8 cellular contexts compared by ENCODE assay signal in the genomic region with DNA sequence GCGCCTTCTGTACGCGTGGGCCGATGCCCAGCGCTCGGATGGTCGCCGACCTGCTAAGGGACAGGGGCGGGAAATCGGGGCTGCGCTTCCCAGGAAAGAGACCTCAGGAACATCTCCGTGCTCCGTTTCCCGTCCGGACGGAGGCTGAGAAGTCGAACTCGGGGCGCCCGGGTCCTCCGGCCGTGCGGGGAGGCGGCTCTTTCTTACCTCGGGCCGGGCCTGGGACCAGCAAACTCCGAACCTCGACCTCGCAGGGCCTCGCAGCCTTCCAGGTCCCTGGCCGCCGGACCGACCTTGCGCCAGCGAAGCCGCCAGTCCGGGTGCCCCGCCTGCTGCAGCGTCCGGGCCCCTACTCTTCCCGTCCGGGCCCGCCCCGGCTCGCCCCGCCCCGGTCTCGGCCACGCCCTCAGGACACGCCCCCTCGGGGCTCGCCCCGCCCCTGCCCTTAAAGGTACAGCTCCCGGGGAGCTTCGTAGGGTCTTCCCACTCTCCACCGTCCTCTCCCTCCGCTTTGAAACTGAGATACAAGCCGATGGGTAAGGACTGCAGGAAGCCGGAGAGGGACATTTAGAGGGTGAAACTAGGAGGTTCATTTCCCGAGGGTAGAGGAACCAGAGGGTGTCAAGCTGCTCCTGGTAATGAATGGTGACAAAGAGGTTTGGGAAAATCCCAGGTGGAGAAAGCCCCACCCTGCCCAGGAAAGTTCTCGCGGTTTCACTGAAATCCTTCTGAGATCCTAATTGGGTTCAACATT. TPM values are rescaled to one million over a fixed set of nuclear protein-coding genes. Genes with fewer than 3 reads are reported as not detected.
DNase-seq lines count a peak whose midpoint lies in the region; ATAC-seq and TF ChIP-seq lines count a peak whose summit lies in the region.

SLC8B1 (minus strand) TSS at position 324 of the 754 bp plus-strand sequence. CDS start 2,231 bp downstream, outside the sequence.

- H3K9me3 ChIP-seq in CD4-positive, CD25-positive, alpha-beta regulatory T cell (ENCODE audit: control insufficient read depth in 2 of 2, low read length in 2 of 2) = no peaks in the 10 kb centered on the region
- no peaks in the 10 kb centered on the region for H3K9me3 ChIP-seq in NT2/D1 (ENCODE audit: insufficient read depth, low read length)

- no peak for TF ChIP-seq CTCF in mesothelial cell of epicardium (IDR thresholded peaks at IDR 0.05; ENCODE audit: unreplicated experiment)

- H3K27me3 ChIP-seq in CD4-positive, CD25-positive, alpha-beta regulatory T cell (ENCODE audit: control insufficient read depth, insufficient read depth, low read length) = no peaks in the 10 kb centered on the region
- peaks cover 12% of the 10 kb centered on the region for H3K27me3 ChIP-seq in NT2/D1 (ENCODE audit: insufficient read depth, insufficient read length)

- H3K9me3 Mint-ChIP-seq in CD4-positive, CD25-positive, alpha-beta regulatory T cell = no peaks in the 10 kb centered on the region
- no peaks in the 10 kb centered on the region for H3K9me3 Mint-ChIP-seq in mesothelial cell of epicardium

- in situ Hi-C loops in endometrial microvascular endothelial cells (cut with HindIII; ENCODE audit: inconsistent ontology term, low pct_unique_long_range_greater_than_20kb, low sequenced_read_pairs) = no loop called here

- H3K4me3 ChIP-seq in CD4-positive, CD25-positive, alpha-beta regulatory T cell (ENCODE audit: low read depth, low read length) = peak within 1 kb of the TSS; percentile 93
- peak within 1 kb of the TSS; percentile 67 for H3K4me3 ChIP-seq in NT2/D1 (ENCODE audit: insufficient read length, low read depth)

- H3K27ac ChIP-seq in CD4-positive, CD25-positive, alpha-beta regulatory T cell (ENCODE audit: insufficient read depth, low read length, poor library complexity, severe bottlenecking) = peak within 1 kb of the TSS; percentile 60

- peaks cover 22% of the 10 kb centered on the region for H3K36me3 ChIP-seq in CD4-positive, CD25-positive, alpha-beta regulatory T cell (ENCODE audit: control insufficient read depth, insufficient read depth, low read length)
- peaks cover 25% of the 10 kb centered on the region for H3K36me3 ChIP-seq in NT2/D1 (ENCODE audit: insufficient read depth, insufficient read length, low read length)

- H3K9ac ChIP-seq in NT2/D1 (ENCODE audit: insufficient read length, low read depth) = peak within 1 kb of the TSS; percentile 85

- no peaks in the 10 kb centered on the region for H3K27me3 Mint-ChIP-seq in CD4-positive, CD25-positive, alpha-beta regulatory T cell
- peaks cover 4% of the 10 kb centered on the region for H3K27me3 Mint-ChIP-seq in mesothelial cell of epicardium (ENCODE audit: low read depth)

- peak within 1 kb of the TSS; percentile 95 to 100 (median 98) for H3K4me3 Mint-ChIP-seq in CD4-positive, CD25-positive, alpha-beta regulatory T cell
- peak within 1 kb of the TSS; percentile 89 for H3K4me3 Mint-ChIP-seq in mesothelial cell of epicardium

- peak within 1 kb of the TSS; percentile 82 to 97 (median 94) for H3K27ac Mint-ChIP-seq in CD4-positive, CD25-positive, alpha-beta regulatory T cell
- no peak within 1 kb of the TSS for H3K27ac Mint-ChIP-seq in mesothelial cell of epicardium

- peaks cover 21% of the 10 kb centered on the region for H3K36me3 Mint-ChIP-seq in CD4-positive, CD25-positive, alpha-beta regulatory T cell
- H3K36me3 Mint-ChIP-seq in mesothelial cell of epicardium = peaks cover 20% of the 10 kb centered on the region

- peak; percentile 80 for DNase-seq in CD4-positive, CD25-positive, alpha-beta regulatory T cell
- DNase-seq in NT2/D1 (ENCODE audit: low read depth, low spot score) = peak; percentile 64
- DNase-seq in activated CD8-positive, alpha-beta memory T cell treated with anti-CD3 and anti-CD28 coated beads, Interleukin-2, amount 50 U/mL, for 24 hours (ENCODE audit: extremely low read depth) = peak; percentile 63
- DNase-seq in mesothelial cell of epicardium (ENCODE audit: low spot score in 2 of 2, unreplicated experiment in 2 of 2) = peak; percentile 79 to 94
- peak; percentile 93 for DNase-seq in stimulated activated CD8-positive, alpha-beta memory T cell treated with anti-CD3 and anti-CD28 coated beads, Interleukin-15, amount 100 ng/mL, for 24 hours (ENCODE audit: low read depth)

- peaks cover 29% of the 10 kb centered on the region for H3K4me1 ChIP-seq in CD4-positive, CD25-positive, alpha-beta regulatory T cell (ENCODE audit: control insufficient read depth, insufficient read depth, low read length, poor library complexity, severe bottlenecking)
- H3K4me1 ChIP-seq in NT2/D1 (ENCODE audit: insufficient read depth, insufficient read length) = peaks cover 9% of the 10 kb centered on the region

- peaks cover 0 to 51% (median 24%) of the 10 kb centered on the region in 4 donors for H3K4me1 Mint-ChIP-seq in CD4-positive, CD25-positive, alpha-beta regulatory T cell
- H3K4me1 Mint-ChIP-seq in mesothelial cell of epicardium = peaks cover 9% of the 10 kb centered on the region

- peak; percentile 98 for ATAC-seq in CD4-positive, CD25-positive, alpha-beta regulatory T cell (ENCODE audit: low read depth in 2 of 2)
- ATAC-seq in GM19328 (IDR thresholded peaks at IDR 0.05; ENCODE audit: unreplicated experiment) (peak; percentile 96), HG03469 (IDR thresholded peaks at IDR 0.05; ENCODE audit: unreplicated experiment) (peak; percentile 81)

RNA-seq across cellular contexts. Expression of gene SLC8B1, which starts in this region (rescaled TPM):
- total RNA-seq in CD4-positive, CD25-positive, alpha-beta regulatory T cell = 77.8 TPM
- 10 to 100 TPM; 47.4 to 95.0 (median 66.1) TPM for polyA plus RNA-seq in CD4-positive, CD25-positive, alpha-beta regulatory T cell
- total RNA-seq in endometrial microvascular endothelial cells (ENCODE audit: inconsistent ontology term) (78.8 TPM), mesothelial cell of epicardium (16.7 to 19.1 TPM (median 17.3 TPM) in 3 replicates)

Comparison
In these comparisons a context has a peak if more than half of its experiments do, and no peak if none do; other contexts are left out.
1. Peak in every context shown above with its lines: DNase-seq, ATAC-seq, H3K4me3 ChIP-seq and H3K27ac ChIP-seq.